Comparison of ENCODE assay signal across 8 cellular contexts in genomic region chr17:6651483-6652452, GRCh38. TPM values are rescaled to one million over a fixed set of nuclear protein-coding genes. Genes with fewer than 3 reads are reported as not detected.
DNase-seq lines count a peak whose midpoint lies in the region; ATAC-seq and TF ChIP-seq lines count a peak whose summit lies in the region.

TSS of gene C17orf100 (plus strand) at chr17:6651762. CDS start at chr17:6651914, 152 bp downstream.
TSS of gene MED31 (minus strand) at chr17:6651605. CDS start at chr17:6651528, 77 bp downstream.

- H3K4me3 ChIP-seq in AG04449 (ENCODE audit: low read depth, low read length) = peak within 1 kb of the TSS; percentile 91

- intact Hi-C loops in activated B cell treated with CpG ODN at 0.5 μM for 24 hours (cut with micrococcal nuclease) = loop anchor here (1.0 to 5.0 kb wide), 3 partner anchors 11 to 1206 kb away; partner anchors contain the start of genes CYB5D1, KIAA0753, NAA38 and TMEM88

- H3K36me3 Mint-ChIP-seq in activated B cell treated with CpG ODN at 0.5 μM for 24 hours (ENCODE audit: low read depth) = peaks cover 37% of the 10 kb centered on the region

- no peaks in the 10 kb centered on the region for H3K9me3 Mint-ChIP-seq in activated B cell treated with CpG ODN at 0.5 μM for 24 hours

- H3K27ac Mint-ChIP-seq in activated B cell treated with CpG ODN at 0.5 μM for 24 hours = peak within 1 kb of the TSS; percentile 100

- ATAC-seq in GM18909 (IDR thresholded peaks at IDR 0.05; ENCODE audit: poor library complexity, unreplicated experiment) = peak; percentile 85
- peak; percentile 89 for ATAC-seq in HG03159 (IDR thresholded peaks at IDR 0.05; ENCODE audit: unreplicated experiment)
- ATAC-seq in activated B cell treated with CpG ODN at 0.5 μM for 24 hours (ENCODE audit: low read depth) = peak; percentile 90

- peaks cover 69% of the 10 kb centered on the region for H3K4me1 Mint-ChIP-seq in activated B cell treated with CpG ODN at 0.5 μM for 24 hours

- H3K27me3 Mint-ChIP-seq in activated B cell treated with CpG ODN at 0.5 μM for 24 hours = no peaks in the 10 kb centered on the region

- peak within 1 kb of the TSS; percentile 100 for H3K4me3 Mint-ChIP-seq in activated B cell treated with CpG ODN at 0.5 μM for 24 hours

- peak within 1 kb of the TSS; percentile 63 for H3K27ac ChIP-seq in caudate nucleus (ENCODE audit: low read depth, low read length)

- no peak for TF ChIP-seq CTCF in AG04449 (IDR thresholded peaks at IDR 0.05; ENCODE audit: insufficient read depth, low read length, missing control alignments)
- TF ChIP-seq CTCF in activated B cell treated with CpG ODN at 0.5 μM for 24 hours (IDR thresholded peaks at IDR 0.05) = no peak

- POLR2A ChIA-PET in AG04449 (lab: Yijun Ruan, JAX) = interaction anchor here (1.0 kb wide), 1 partner anchor 26 kb away, joined by 3 read pairs; no protein-coding TSS in a partner anchor
- POLR2A ChIA-PET in activated B cell treated with CpG ODN at 0.5 μM for 24 hours (lab: Charles Lee) = interaction anchor here (1.0 to 1.9 kb wide), 4 partner anchors 9 to 481 kb away, joined by 3 to 28 read pairs (median 6); partner anchors contain the start of genes KIAA0753 and TXNDC17

- CTCF ChIA-PET in AG04449 (lab: Yijun Ruan, JAX) = interaction anchor here (0.8 kb wide), 1 partner anchor 370 kb away, joined by 3 read pairs; no protein-coding TSS in a partner anchor
- CTCF ChIA-PET in activated B cell treated with CpG ODN at 0.5 μM for 24 hours (lab: Charles Lee) = no interaction called here

- no peak for DNase-seq in AG04449 (ENCODE audit: low read depth, low spot score)
- DNase-seq in NCI-H226 = peak; percentile 83
- peak; percentile 97 for DNase-seq in activated B cell treated with CpG ODN at 0.5 μM for 24 hours
- peak in 60 of 61 donors; percentile 42 to 95 (median 87) for DNase-seq in caudate nucleus (lab: John Stamatoyannopoulos, UW)
- peak; percentile 89 for DNase-seq in inferior parietal cortex (ENCODE audit: extremely low spot score)
- DNase-seq in smooth muscle cell of the brain vasculature (ENCODE audit: low read depth, low spot score) = peak; percentile 64

RNA-seq across cellular contexts. Expression of gene C17orf100, which starts in this region (rescaled TPM):
- total RNA-seq in activated B cell treated with CpG ODN at 0.5 μM for 24 hours = 2.9 and 3.5 TPM in 2 replicates

RNA-seq across cellular contexts. Expression of gene MED31, which starts in this region (rescaled TPM):
- 16.5 and 23.4 TPM in 2 replicates for total RNA-seq in activated B cell treated with CpG ODN at 0.5 μM for 24 hours
